Comparison of ENCODE assay signal across 16 cellular contexts in genomic region chr19:37953576-37954303, GRCh38. TPM values are rescaled to one million over a fixed set of nuclear protein-coding genes. Genes with fewer than 3 reads are reported as not detected.
DNase-seq lines count a peak whose midpoint lies in the region; ATAC-seq and TF ChIP-seq lines count a peak whose summit lies in the region.
"Had no signal": no experiment of that assay in that cellular context is flagged by ENCODE, and none has a peak within 500 bp of the region (broad histone marks: within the 10 kb centered on the region; RNA-seq: fewer than 3 reads in every experiment).

No MANE protein-coding gene starts in this region.

- H3K27me3 Mint-ChIP-seq in Caco-2 (ENCODE audit: insufficient read depth, unreplicated experiment) (no peaks in the 10 kb centered on the region), nephron (ENCODE audit: low read depth) (no peaks in the 10 kb centered on the region)
- H3K27me3 Mint-ChIP-seq: activated CD4-positive, alpha-beta T cell treated with anti-CD3 and anti-CD28 coated beads, Interleukin-2, amount 10 ng/mL, durations not matched to agents 24 days and 14 days; central memory CD8-positive, alpha-beta T cell; natural killer cell treated with Interleukin-12 subunit alpha and Interleukin-12 subunit beta and Interleukin-15 and Interleukin-18, amount 100 ng/mL, for 72 hours had no signal

- DNase-seq in Caco-2 (no peak), PC-9 (peak in 1 of 2 experiments; percentile 54), KG1 (lab: John Stamatoyannopoulos, UW) (no peak), foreskin melanocyte (no peak), mucosa of gallbladder (ENCODE audit: low spot score) (no peak)
- DNase-seq: activated CD4-positive, alpha-beta T cell treated with anti-CD3 and anti-CD28 coated beads, Interleukin-2, amount 10 ng/mL, durations not matched to agents 24 days and 14 days; AML-193; NCI-H2081 treated with DMSO at 0.1 percent for 48 hours; NK-92 treated with Interleukin-12 subunit alpha and Interleukin-12 subunit beta, amount 100 ng/mL, for 24 hours had no signal

- H3K27ac ChIP-seq in PC-9 (peak overlapping the region; percentile 33), ectodermal cell (ENCODE audit: insufficient read depth, low read depth, low read length, poor library complexity, severe bottlenecking) (peak overlapping the region; percentile 91)

- no TSS peak for BruUV-seq in Caco-2 (replicated peaks; lab: Mats Ljungman, UMichigan)
- BruUV-seq in PC-9 (replicated peaks; lab: Mats Ljungman, UMichigan) = no TSS peak

- 28 to 32% methylated on average over 7 of the region's 7 CpGs for WGBS in ectodermal cell, 2 experiments

- H3K9me3 ChIP-seq in Caco-2 (no peaks in the 10 kb centered on the region; the same call in 1 of the 2 replicates), PC-9 (ENCODE audit: insufficient read depth, low read depth) (no peaks in the 10 kb centered on the region), ectodermal cell (ENCODE audit: control insufficient read depth, low read length) (peaks cover 2% of the 10 kb centered on the region)

- H2AFZ ChIP-seq in PC-9 = no peak overlapping the region

- peak overlapping the region; percentile 77 for H3K27ac Mint-ChIP-seq in Caco-2 (ENCODE audit: unreplicated experiment)
- H3K27ac Mint-ChIP-seq in nephron = peak overlapping the region; percentile 37 to 95 (median 79)
- H3K27ac Mint-ChIP-seq: activated CD4-positive, alpha-beta T cell treated with anti-CD3 and anti-CD28 coated beads, Interleukin-2, amount 10 ng/mL, durations not matched to agents 24 days and 14 days; natural killer cell treated with Interleukin-12 subunit alpha and Interleukin-12 subunit beta and Interleukin-15 and Interleukin-18, amount 100 ng/mL, for 72 hours had no signal

- intact Hi-C loops in Caco-2 (cut with micrococcal nuclease; ENCODE audit: unreplicated experiment) (no loop called here), PC-9 (cut with micrococcal nuclease; ENCODE audit: unreplicated experiment) (no loop called here)

- CTCF ChIA-PET in Caco-2 (lab: Charles Lee) = interaction anchor here (0.6 to 0.8 kb wide), 2 partner anchors 22 to 48 kb away, joined by 3 to 4 read pairs; partner anchors contain the start of gene WDR87
- CTCF ChIA-PET in PC-9 (lab: Charles Lee) = no interaction called here

- no peaks in the 10 kb centered on the region for H3K27me3 ChIP-seq in Caco-2 (replicated peaks; ENCODE audit: control insufficient read depth, insufficient read depth, low read length)
- no peaks in the 10 kb centered on the region for H3K27me3 ChIP-seq in PC-9 (ENCODE audit: insufficient read depth, low read depth)
- H3K27me3 ChIP-seq in ectodermal cell (ENCODE audit: control insufficient read depth, insufficient read depth, low read length, poor library complexity, severe bottlenecking) = no peaks in the 10 kb centered on the region

- no peaks in the 10 kb centered on the region for H4K20me1 ChIP-seq in PC-9 (ENCODE audit: insufficient read depth)

- H3K4me1 ChIP-seq in Caco-2 (peaks cover 42% of the 10 kb centered on the region), PC-9 (replicated peaks; ENCODE audit: insufficient read depth) (peaks cover 18% of the 10 kb centered on the region), ectodermal cell (ENCODE audit: control insufficient read depth, insufficient read depth, low read length) (peaks cover 20% of the 10 kb centered on the region)

- no peak overlapping the region for H3K4me3 Mint-ChIP-seq in Caco-2 (ENCODE audit: unreplicated experiment)
- H3K4me3 Mint-ChIP-seq in nephron = no peak overlapping the region
- H3K4me3 Mint-ChIP-seq: activated CD4-positive, alpha-beta T cell treated with anti-CD3 and anti-CD28 coated beads, Interleukin-2, amount 10 ng/mL, durations not matched to agents 24 days and 14 days; central memory CD8-positive, alpha-beta T cell; natural killer cell treated with Interleukin-12 subunit alpha and Interleukin-12 subunit beta and Interleukin-15 and Interleukin-18, amount 100 ng/mL, for 72 hours had no signal

- no peaks in the 10 kb centered on the region for H3K9me2 ChIP-seq in PC-9 (ENCODE audit: insufficient read depth)

- H3K4me1 Mint-ChIP-seq in Caco-2 (ENCODE audit: low read depth, unreplicated experiment) (peaks cover 30% of the 10 kb centered on the region), nephron (peaks cover 17% of the 10 kb centered on the region)
- H3K4me1 Mint-ChIP-seq: activated CD4-positive, alpha-beta T cell treated with anti-CD3 and anti-CD28 coated beads, Interleukin-2, amount 10 ng/mL, durations not matched to agents 24 days and 14 days; central memory CD8-positive, alpha-beta T cell had no signal

- no peak overlapping the region for H3K4me3 ChIP-seq in Caco-2 (ENCODE audit: low read depth, low read length)
- no peak overlapping the region for H3K4me3 ChIP-seq in PC-9
- H3K4me3 ChIP-seq in ectodermal cell (ENCODE audit: insufficient read depth, low read depth, low read length) = no peak overlapping the region

- H3K4me2 ChIP-seq in PC-9 = peak overlapping the region; percentile 42

- H3K36me3 ChIP-seq in Caco-2 (ENCODE audit: control insufficient read depth, insufficient read depth, low read length) = no peaks in the 10 kb centered on the region; the same call in none of the 2 replicates
- H3K36me3 ChIP-seq in PC-9 (ENCODE audit: low read depth) = no peaks in the 10 kb centered on the region
- no peaks in the 10 kb centered on the region for H3K36me3 ChIP-seq in ectodermal cell (ENCODE audit: control insufficient read depth, insufficient read depth, low read length)

- peaks cover 55% of the 10 kb centered on the region for H3K36me3 Mint-ChIP-seq in Caco-2 (ENCODE audit: insufficient read depth, unreplicated experiment)
- H3K36me3 Mint-ChIP-seq in nephron (ENCODE audit: low read depth) = peaks cover 12% of the 10 kb centered on the region
- H3K36me3 Mint-ChIP-seq: natural killer cell treated with Interleukin-12 subunit alpha and Interleukin-12 subunit beta and Interleukin-15 and Interleukin-18, amount 100 ng/mL, for 72 hours had no signal

- peaks cover 50% of the 10 kb centered on the region for H3K79me2 ChIP-seq in PC-9 (ENCODE audit: low read depth)

- ATAC-seq in GM18502 (IDR thresholded peaks at IDR 0.05; ENCODE audit: poor library complexity, unreplicated experiment) = no peak
- ATAC-seq: natural killer cell treated with Interleukin-12 subunit alpha and Interleukin-12 subunit beta and Interleukin-15 and Interleukin-18, amount 100 ng/mL, for 72 hours had no signal

- H3K9me3 Mint-ChIP-seq in Caco-2 (ENCODE audit: unreplicated experiment) (no peaks in the 10 kb centered on the region), nephron (peaks cover 2% of the 10 kb centered on the region)
- H3K9me3 Mint-ChIP-seq: central memory CD8-positive, alpha-beta T cell; natural killer cell treated with Interleukin-12 subunit alpha and Interleukin-12 subunit beta and Interleukin-15 and Interleukin-18, amount 100 ng/mL, for 72 hours had no signal

- H3F3A ChIP-seq in PC-9 (ENCODE audit: insufficient read depth, low read depth) = no peaks in the 10 kb centered on the region; the same call in 1 of the 2 replicates

- POLR2A ChIA-PET in Caco-2 (lab: Charles Lee) (interaction anchor here (0.5 kb wide), 1 partner anchor 22 kb away, joined by 3 read pairs; no protein-coding TSS in a partner anchor), PC-9 (lab: Charles Lee; ENCODE audit: unreplicated experiment) (no interaction called here)

- TF ChIP-seq CTCF in Caco-2 (IDR thresholded peaks at IDR 0.05; ENCODE audit: insufficient read depth in 1 of 2, low read depth in 1 of 2, low read length in 1 of 2, severe bottlenecking in 1 of 2, unreplicated experiment in 1 of 2) (no peak), PC-9 (conservative IDR thresholded peaks at IDR 0.05) (no peak), nephron (IDR thresholded peaks at IDR 0.05; ENCODE audit: unreplicated experiment in 3 of 3) (no peak)

RNA-seq across cellular contexts. Expression of gene SIPA1L3, which starts 46.7 kb away (rescaled TPM):
- total RNA-seq in Caco-2 (2022) (125 and 129 TPM in 2 replicates), PC-9 (2021) (53.4 and 55.2 TPM in 2 replicates), mucosa of gallbladder (74.6 TPM)
- polyA plus RNA-seq in ectodermal cell (2013, experiment 1 of 4) = 25.2 TPM
- 33.3 TPM for polyA plus RNA-seq in ectodermal cell (2013, experiment 2 of 4)
- polyA plus RNA-seq in ectodermal cell (2013, experiment 3 of 4) = 17.5 TPM
- 20.8 TPM for polyA plus RNA-seq in ectodermal cell (2013, experiment 4 of 4)

RNA-seq across cellular contexts. Expression of gene WDR87, which starts 47.3 kb away (rescaled TPM):
- total RNA-seq in Caco-2 (2022) = not detected in 2 replicates
- total RNA-seq in PC-9 (2021) = not detected in 2 replicates
- not detected for polyA plus RNA-seq in ectodermal cell (2013, experiment 1 of 4)
- polyA plus RNA-seq in ectodermal cell (2013, experiment 2 of 4) = not detected
- polyA plus RNA-seq in ectodermal cell (2013, experiment 3 of 4) = not detected
- polyA plus RNA-seq in ectodermal cell (2013, experiment 4 of 4) = not detected
- not detected for total RNA-seq in mucosa of gallbladder
- total RNA-seq: activated CD4-positive, alpha-beta T cell treated with anti-CD3 and anti-CD28 coated beads, Interleukin-2, amount 10 ng/mL, durations not matched to agents 24 days and 14 days; natural killer cell treated with Interleukin-12 subunit alpha and Interleukin-12 subunit beta and Interleukin-15 and Interleukin-18, amount 100 ng/mL, for 72 hours; urinary bladder had no signal
- polyA plus RNA-seq: keratinocyte, urinary bladder had no signal
